Comparison of ENCODE assay signal across 10 cellular contexts in genomic region chr14:56809262-56810215, GRCh38.
DNase-seq lines count a peak whose midpoint lies in the region; ATAC-seq lines count a peak whose summit lies in the region.
"Had no signal": no experiment of that assay in that cellular context is flagged by ENCODE, and none has a peak within 500 bp of the region (broad histone marks: within the 10 kb centered on the region; RNA-seq: fewer than 3 reads in every experiment).

No MANE protein-coding gene starts in this region.

- H3K36me3 Mint-ChIP-seq in activated naive CD4-positive, alpha-beta T cell treated with anti-CD3 and anti-CD28 coated beads, Interleukin-2, amount 10 ng/mL, durations not matched to agents 7 days and 5 days = peaks cover 20% of the 10 kb centered on the region
- H3K36me3 Mint-ChIP-seq in activated naive CD8-positive, alpha-beta T cell = peaks cover 8% of the 10 kb centered on the region
- peaks cover 9 to 11% of the 10 kb centered on the region in 2 donors for H3K36me3 Mint-ChIP-seq in stimulated activated naive B cell treated with anti-CD40 and anti-IgM and Interleukin-4, amounts not matched to agents 10 μg/mL and 1 μg/mL and 100 μg/mL, for 72 hours

- H3K27me3 Mint-ChIP-seq in activated naive CD4-positive, alpha-beta T cell treated with anti-CD3 and anti-CD28 coated beads, Interleukin-2, amount 10 ng/mL, durations not matched to agents 7 days and 5 days = peaks cover 98% of the 10 kb centered on the region
- H3K27me3 Mint-ChIP-seq in activated naive CD8-positive, alpha-beta T cell = peaks cover 59% of the 10 kb centered on the region
- peaks cover 75 to 86% of the 10 kb centered on the region in 2 donors for H3K27me3 Mint-ChIP-seq in stimulated activated naive B cell treated with anti-CD40 and anti-IgM and Interleukin-4, amounts not matched to agents 10 μg/mL and 1 μg/mL and 100 μg/mL, for 72 hours

- peak overlapping the region; percentile 86 for H3K27ac Mint-ChIP-seq in activated naive CD4-positive, alpha-beta T cell treated with anti-CD3 and anti-CD28 coated beads, Interleukin-2, amount 10 ng/mL, durations not matched to agents 7 days and 5 days
- H3K27ac Mint-ChIP-seq in activated naive CD8-positive, alpha-beta T cell = peak overlapping the region; percentile 41
- H3K27ac Mint-ChIP-seq in stimulated activated naive B cell treated with anti-CD40 and anti-IgM and Interleukin-4, amounts not matched to agents 10 μg/mL and 1 μg/mL and 100 μg/mL, for 72 hours = peak overlapping the region; percentile 91

- H3K4me3 Mint-ChIP-seq in activated naive CD4-positive, alpha-beta T cell treated with anti-CD3 and anti-CD28 coated beads, Interleukin-2, amount 10 ng/mL, durations not matched to agents 7 days and 5 days = peak overlapping the region; percentile 48
- H3K4me3 Mint-ChIP-seq in activated naive CD8-positive, alpha-beta T cell = peak overlapping the region; percentile 65
- peak overlapping the region; percentile 64 to 66 for H3K4me3 Mint-ChIP-seq in stimulated activated naive B cell treated with anti-CD40 and anti-IgM and Interleukin-4, amounts not matched to agents 10 μg/mL and 1 μg/mL and 100 μg/mL, for 72 hours

- peaks cover 1% of the 10 kb centered on the region for H3K9me3 Mint-ChIP-seq in activated naive CD4-positive, alpha-beta T cell treated with anti-CD3 and anti-CD28 coated beads, Interleukin-2, amount 10 ng/mL, durations not matched to agents 7 days and 5 days
- H3K9me3 Mint-ChIP-seq in activated naive CD8-positive, alpha-beta T cell (ENCODE audit: low read depth) = peaks cover 9% of the 10 kb centered on the region
- H3K9me3 Mint-ChIP-seq in stimulated activated naive B cell treated with anti-CD40 and anti-IgM and Interleukin-4, amounts not matched to agents 10 μg/mL and 1 μg/mL and 100 μg/mL, for 72 hours = peaks cover 3 to 10% of the 10 kb centered on the region in 2 donors

- peaks cover 8% of the 10 kb centered on the region for H3K4me1 Mint-ChIP-seq in activated naive CD4-positive, alpha-beta T cell treated with anti-CD3 and anti-CD28 coated beads, Interleukin-2, amount 10 ng/mL, durations not matched to agents 7 days and 5 days
- peaks cover 33% of the 10 kb centered on the region for H3K4me1 Mint-ChIP-seq in activated naive CD8-positive, alpha-beta T cell (ENCODE audit: low read depth)
- H3K4me1 Mint-ChIP-seq in stimulated activated naive B cell treated with anti-CD40 and anti-IgM and Interleukin-4, amounts not matched to agents 10 μg/mL and 1 μg/mL and 100 μg/mL, for 72 hours = peaks cover 9 to 24% of the 10 kb centered on the region in 2 donors

- DNase-seq in activated naive CD4-positive, alpha-beta T cell treated with anti-CD3 and anti-CD28 coated beads, Interleukin-2, amount 10 ng/mL, durations not matched to agents 7 days and 5 days = no peak
- no peak for DNase-seq in activated naive CD4-positive, alpha-beta T cell treated with Interleukin-2 at 50 U/mL for 16 hours
- DNase-seq in left kidney (ENCODE audit: low read depth, low spot score) (peak; percentile 35), iPS-NIHi7 (ENCODE audit: extremely low spot score) (no peak)
- no peak for DNase-seq in stimulated activated naive B cell treated with anti-CD40 and anti-IgM and Interleukin-4, amounts not matched to agents 10 μg/mL and 1 μg/mL and 100 μg/mL, for 72 hours
- DNase-seq: activated CD4-positive, alpha-beta T cell treated with anti-CD3 and anti-CD28 coated beads for 4 hours; cortex of kidney had no signal

- CTCF ChIA-PET in activated naive CD4-positive, alpha-beta T cell treated with anti-CD3 and anti-CD28 coated beads, Interleukin-2, amount 10 ng/mL, durations not matched to agents 7 days and 5 days (lab: Charles Lee) = no interaction called here

- ATAC-seq in stimulated activated naive B cell treated with anti-CD40 and anti-IgM and Interleukin-4, amounts not matched to agents 10 μg/mL and 1 μg/mL and 100 μg/mL, for 72 hours (replicated peaks) = no peak
- no peak for ATAC-seq in HG02885 (IDR thresholded peaks at IDR 0.05; ENCODE audit: poor library complexity, unreplicated experiment)
- no peak for ATAC-seq in GM21360 (IDR thresholded peaks at IDR 0.05; ENCODE audit: unreplicated experiment)

Comparison
In these comparisons a context has a peak if more than half of its experiments do, and no peak if none do; other contexts are left out.
1. H3K27ac Mint-ChIP-seq: peak in every context shown above with its lines; median percentile 91 in stimulated activated naive B cell treated with anti-CD40 and anti-IgM and Interleukin-4, amounts not matched to agents 10 μg/mL and 1 μg/mL and 100 μg/mL, for 72 hours; 86 in activated naive CD4-positive, alpha-beta T cell treated with anti-CD3 and anti-CD28 coated beads, Interleukin-2, amount 10 ng/mL, durations not matched to agents 7 days and 5 days; 41 in activated naive CD8-positive, alpha-beta T cell.